Comparison of ENCODE assay signal across 12 cellular contexts in genomic region chr17:7293131-7293557, GRCh38. TPM values are rescaled to one million over a fixed set of nuclear protein-coding genes. Genes with fewer than 3 reads are reported as not detected.
DNase-seq lines count a peak whose midpoint lies in the region; ATAC-seq, FAIRE-seq and TF ChIP-seq lines count a peak whose summit lies in the region.
"Had no signal": no experiment of that assay in that cellular context is flagged by ENCODE, and none has a peak within 500 bp of the region (broad histone marks: within the 10 kb centered on the region; RNA-seq: fewer than 3 reads in every experiment).

No MANE protein-coding gene starts in this region.

- no peak for DNase-seq in CD4-positive, alpha-beta T cell
- peak; percentile 76 for DNase-seq in M059J (ENCODE audit: low read depth)
- DNase-seq in bronchial epithelial cell (ENCODE audit: low read depth): no peak
- DNase-seq in naive thymus-derived CD4-positive, alpha-beta T cell: no peak
- no peak for DNase-seq in EL
- no peak for DNase-seq in activated CD8-positive, alpha-beta memory T cell treated with anti-CD3 and anti-CD28 coated beads, Interleukin-2, amount 50 U/mL, for 4 hours
- no peak for DNase-seq in endodermal cell
- no peak for DNase-seq in HAP-1 (ENCODE audit: low spot score in 2 of 2)
- DNase-seq: NCI-H1092; stimulated activated CD4-positive, alpha-beta T cell treated with anti-CD3 and anti-CD28 coated beads, Interleukin-12 subunit alpha, Interleukin-12 subunit beta, amount 100 ng/mL, for 4 hours; stimulated activated naive B cell treated with anti-CD40 and anti-IgM and Interleukin-4, amounts not matched to agents 10 μg/mL and 1 μg/mL and 100 μg/mL, for 72 hours had no signal

- no peak overlapping the region for H3K27ac Mint-ChIP-seq in CD4-positive, alpha-beta T cell
- peak overlapping the region in 1 of 9 donors; percentile 43 for H3K27ac Mint-ChIP-seq in naive thymus-derived CD4-positive, alpha-beta T cell
- no peak overlapping the region for H3K27ac Mint-ChIP-seq in endodermal cell
- H3K27ac Mint-ChIP-seq: stimulated activated naive B cell treated with anti-CD40 and anti-IgM and Interleukin-4, amounts not matched to agents 10 μg/mL and 1 μg/mL and 100 μg/mL, for 72 hours had no signal

- H3K9ac ChIP-seq in endodermal cell (ENCODE audit: extremely low read depth, low read length, poor library complexity, severe bottlenecking): no peak overlapping the region

- no peak overlapping the region for H3K4me3 ChIP-seq in bronchial epithelial cell (ENCODE audit: low read depth, low read length)
- no peak overlapping the region for H3K4me3 ChIP-seq in naive thymus-derived CD4-positive, alpha-beta T cell (ENCODE audit: low read length)
- no peak overlapping the region for H3K4me3 ChIP-seq in endodermal cell (ENCODE audit: low read length)
- H3K4me3 ChIP-seq in HAP-1: no peak overlapping the region

- no peak overlapping the region for H3K27ac ChIP-seq in CD4-positive, alpha-beta T cell (ENCODE audit: low read depth, low read length)
- H3K27ac ChIP-seq in naive thymus-derived CD4-positive, alpha-beta T cell (ENCODE audit: low read depth, low read length): no peak overlapping the region
- H3K27ac ChIP-seq in endodermal cell (ENCODE audit: low read depth, low read length): no peak overlapping the region
- H3K27ac ChIP-seq: epithelial cell of prostate had no signal

- 97 to 98% methylated on average over 7 to 11 of the region's 11 CpGs for WGBS in endodermal cell (ENCODE audit: insufficient coverage in 1 of 2, insufficient read length in 1 of 2), 2 experiments

- TF ChIP-seq CTCF in CD4-positive, alpha-beta T cell (IDR thresholded peaks at IDR 0.05): no peak
- TF ChIP-seq CTCF in bronchial epithelial cell (IDR thresholded peaks at IDR 0.05; ENCODE audit: insufficient read depth, low read length, severe bottlenecking): no peak
- TF ChIP-seq CTCF in endodermal cell (conservative IDR thresholded peaks at IDR 0.05): no peak

- H3K9me3 Mint-ChIP-seq in CD4-positive, alpha-beta T cell: no peaks in the 10 kb centered on the region
- H3K9me3 Mint-ChIP-seq in naive thymus-derived CD4-positive, alpha-beta T cell: no peaks in the 10 kb centered on the region
- no peaks in the 10 kb centered on the region for H3K9me3 Mint-ChIP-seq in endodermal cell
- H3K9me3 Mint-ChIP-seq: stimulated activated naive B cell treated with anti-CD40 and anti-IgM and Interleukin-4, amounts not matched to agents 10 μg/mL and 1 μg/mL and 100 μg/mL, for 72 hours had no signal

- peaks cover 42% of the 10 kb centered on the region for H3K27me3 Mint-ChIP-seq in CD4-positive, alpha-beta T cell
- H3K27me3 Mint-ChIP-seq in naive thymus-derived CD4-positive, alpha-beta T cell: peaks cover 4 to 55% (median 18%) of the 10 kb centered on the region in 5 donors
- peaks cover 68% of the 10 kb centered on the region for H3K27me3 Mint-ChIP-seq in endodermal cell (ENCODE audit: insufficient read depth)

- no peaks in the 10 kb centered on the region for H3K36me3 ChIP-seq in bronchial epithelial cell (ENCODE audit: control insufficient read depth, insufficient read depth, low read length)
- no peaks in the 10 kb centered on the region for H3K36me3 ChIP-seq in naive thymus-derived CD4-positive, alpha-beta T cell (ENCODE audit: control insufficient read depth in 2 of 3, insufficient read depth in 3 of 3, low read length in 3 of 3)
- no peaks in the 10 kb centered on the region for H3K36me3 ChIP-seq in endodermal cell (ENCODE audit: control insufficient read depth, insufficient read depth, low read length)
- no peaks in the 10 kb centered on the region for H3K36me3 ChIP-seq in HAP-1 (replicated peaks)

- in situ Hi-C loops in HAP-1 (cut with MboI; ENCODE audit: low sequenced_read_pairs): no loop called here

- H3K27me3 ChIP-seq in CD4-positive, alpha-beta T cell (ENCODE audit: control insufficient read depth, insufficient read depth, low read length): peaks cover 17% of the 10 kb centered on the region
- H3K27me3 ChIP-seq in bronchial epithelial cell (ENCODE audit: control insufficient read depth, insufficient read depth, low read length) (peaks cover 3% of the 10 kb centered on the region), endodermal cell (ENCODE audit: control insufficient read depth, insufficient read depth, low read length, poor library complexity, severe bottlenecking) (peaks cover 57% of the 10 kb centered on the region), HAP-1 (ENCODE audit: low read depth) (peaks cover 6% of the 10 kb centered on the region)
- no peaks in the 10 kb centered on the region for H3K27me3 ChIP-seq in naive thymus-derived CD4-positive, alpha-beta T cell (ENCODE audit: control insufficient read depth in 2 of 2, insufficient read depth in 2 of 2, low read length in 2 of 2)

- peak overlapping the region; percentile 78 for H3K4me3 Mint-ChIP-seq in CD4-positive, alpha-beta T cell
- peak overlapping the region in 9 of 10 donors; percentile 16 to 89 (median 62) for H3K4me3 Mint-ChIP-seq in naive thymus-derived CD4-positive, alpha-beta T cell
- no peak overlapping the region for H3K4me3 Mint-ChIP-seq in endodermal cell

- intact Hi-C loops in CD4-positive, alpha-beta T cell (cut with DNase I, micrococcal nuclease): loop anchor here in 1 of 2 experiments (5.0 kb wide), 1 partner anchor 246 kb away; no protein-coding TSS in a partner anchor
- intact Hi-C loops in naive thymus-derived CD4-positive, alpha-beta T cell (cut with micrococcal nuclease): no loop called here

- CTCF ChIA-PET in CD4-positive, alpha-beta T cell (lab: Charles Lee): no interaction called here
- CTCF ChIA-PET in naive thymus-derived CD4-positive, alpha-beta T cell (lab: Charles Lee): interaction anchor here (0.6 kb wide), 1 partner anchor 369 kb away, joined by 3 read pairs; no protein-coding TSS in a partner anchor

- peaks cover 19% of the 10 kb centered on the region for H3K4me1 Mint-ChIP-seq in CD4-positive, alpha-beta T cell (ENCODE audit: low read depth)
- peaks cover 6 to 30% (median 25%) of the 10 kb centered on the region in 7 donors for H3K4me1 Mint-ChIP-seq in naive thymus-derived CD4-positive, alpha-beta T cell
- peaks cover 3% of the 10 kb centered on the region for H3K4me1 Mint-ChIP-seq in endodermal cell

- FAIRE-seq in bronchial epithelial cell (lab: Jason Lieb, UNC): peak; percentile 64

- no peak for ATAC-seq in CD4-positive, alpha-beta T cell (ENCODE audit: poor library complexity)
- no peak for ATAC-seq in naive thymus-derived CD4-positive, alpha-beta T cell
- ATAC-seq: stimulated activated naive B cell treated with anti-CD40 and anti-IgM and Interleukin-4, amounts not matched to agents 10 μg/mL and 1 μg/mL and 100 μg/mL, for 72 hours had no signal

- peaks cover 12 to 26% of the 10 kb centered on the region in 2 donors for H3K4me1 ChIP-seq in naive thymus-derived CD4-positive, alpha-beta T cell (ENCODE audit: control insufficient read depth in 2 of 2, insufficient read depth in 2 of 2, low read length in 2 of 2)
- H3K4me1 ChIP-seq in endodermal cell (ENCODE audit: control insufficient read depth, insufficient read depth, low read length) (no peaks in the 10 kb centered on the region), HAP-1 (peaks cover 14% of the 10 kb centered on the region)

- no peaks in the 10 kb centered on the region for H3K9me3 ChIP-seq in CD4-positive, alpha-beta T cell (ENCODE audit: control insufficient read depth, low read length)
- H3K9me3 ChIP-seq in naive thymus-derived CD4-positive, alpha-beta T cell (ENCODE audit: control insufficient read depth in 2 of 3, low read length in 3 of 3): no peaks in the 10 kb centered on the region
- H3K9me3 ChIP-seq in endodermal cell (ENCODE audit: control insufficient read depth, low read length) (no peaks in the 10 kb centered on the region), HAP-1 (no peaks in the 10 kb centered on the region)

- POLR2A ChIA-PET in CD4-positive, alpha-beta T cell (lab: Charles Lee): interaction anchor here (1.4 to 1.5 kb wide), 2 partner anchors 10 to 12 kb away, joined by 3 to 7 read pairs; partner anchors contain the start of gene SLC2A4
- POLR2A ChIA-PET in naive thymus-derived CD4-positive, alpha-beta T cell (lab: Charles Lee): interaction anchor here (0.8 to 2.6 kb wide), 3 partner anchors 11 to 17 kb away, joined by 3 to 17 read pairs (median 12); partner anchors contain the start of gene SLC2A4

- H3K36me3 Mint-ChIP-seq in CD4-positive, alpha-beta T cell (ENCODE audit: low read depth): no peaks in the 10 kb centered on the region
- no peaks in the 10 kb centered on the region for H3K36me3 Mint-ChIP-seq in naive thymus-derived CD4-positive, alpha-beta T cell
- no peaks in the 10 kb centered on the region for H3K36me3 Mint-ChIP-seq in endodermal cell (ENCODE audit: low read depth)
- H3K36me3 Mint-ChIP-seq: stimulated activated naive B cell treated with anti-CD40 and anti-IgM and Interleukin-4, amounts not matched to agents 10 μg/mL and 1 μg/mL and 100 μg/mL, for 72 hours had no signal

RNA-seq across cellular contexts. Expression of gene YBX2, which starts 1.3 kb away (rescaled TPM):
- total RNA-seq in CD4-positive, alpha-beta T cell: under 1 TPM in 1 of 2 experiments, not detected in 1; 0.56 TPM
- total RNA-seq in M059J (2014; rRNA removed; shearing (Covaris generic)): 0.39 and 0.79 TPM in 2 replicates
- total RNA-seq in bronchial epithelial cell: 0.26 and 1.0 TPM in 2 replicates
- total RNA-seq in naive thymus-derived CD4-positive, alpha-beta T cell: under 1 TPM in 3 of 5 experiments, not detected in 2; 0.27 to 0.64 (median 0.40) TPM
- polyA plus RNA-seq in naive thymus-derived CD4-positive, alpha-beta T cell: not detected
- total RNA-seq in endodermal cell: 10 to 100 TPM in 1 of 2 donors, 1 to 10 TPM in 1; 6.6 to 15.9 TPM
- polyA plus RNA-seq in endodermal cell (2013, experiment 1 of 2): 8.7 TPM
- 6.3 TPM for polyA plus RNA-seq in endodermal cell (2013, experiment 2 of 2)

RNA-seq across cellular contexts. Expression of gene SLC2A4, which starts 11.6 kb away (rescaled TPM):
- not detected for total RNA-seq in CD4-positive, alpha-beta T cell
- 0.44 TPM in 1 of 2 replicates, not detected in the other for total RNA-seq in M059J (2014; rRNA removed; shearing (Covaris generic))
- under 0.01 and 0.13 TPM in 2 replicates for total RNA-seq in bronchial epithelial cell
- not detected for total RNA-seq in naive thymus-derived CD4-positive, alpha-beta T cell
- not detected for polyA plus RNA-seq in naive thymus-derived CD4-positive, alpha-beta T cell
- total RNA-seq in endodermal cell: 1 to 10 TPM; 2.2 to 5.4 TPM
- 3.3 TPM for polyA plus RNA-seq in endodermal cell (2013, experiment 1 of 2)
- polyA plus RNA-seq in endodermal cell (2013, experiment 2 of 2): 2.3 TPM

RNA-seq across cellular contexts. Expression of gene EIF5A, which starts 14.3 kb away (rescaled TPM):
- 100 to 1,000 TPM; 471 to 480 TPM for total RNA-seq in CD4-positive, alpha-beta T cell
- 428 and 432 TPM in 2 replicates for total RNA-seq in M059J (2014; rRNA removed; shearing (Covaris generic))
- 653 and 709 TPM in 2 replicates for total RNA-seq in bronchial epithelial cell
- total RNA-seq in naive thymus-derived CD4-positive, alpha-beta T cell: 100 to 1,000 TPM; 237 to 666 (median 453) TPM
- polyA plus RNA-seq in naive thymus-derived CD4-positive, alpha-beta T cell: 100 to 1,000 TPM; 158 to 558 TPM
- 100 to 1,000 TPM; 488 to 556 TPM for total RNA-seq in endodermal cell
- polyA plus RNA-seq in endodermal cell (2013, experiment 1 of 2): 427 TPM
- polyA plus RNA-seq in endodermal cell (2013, experiment 2 of 2): 440 TPM

RNA-seq across cellular contexts. Expression of gene GPS2, which starts 22.0 kb away (rescaled TPM):
- total RNA-seq in CD4-positive, alpha-beta T cell: 100 to 1,000 TPM; 122 to 140 TPM
- total RNA-seq in M059J (2014; rRNA removed; shearing (Covaris generic)): 94.3 and 118 TPM in 2 replicates
- 22.4 and 35.7 TPM in 2 replicates for total RNA-seq in bronchial epithelial cell
- 100 to 1,000 TPM in 3 of 5 experiments, 10 to 100 TPM in 2; 72.6 to 145 (median 107) TPM for total RNA-seq in naive thymus-derived CD4-positive, alpha-beta T cell
- polyA plus RNA-seq in naive thymus-derived CD4-positive, alpha-beta T cell: 100 to 1,000 TPM in 1 of 2 donors, 10 to 100 TPM in 1; 80.1 to 134 TPM
- total RNA-seq in endodermal cell: 10 to 100 TPM; 43.6 to 47.2 TPM
- 67.0 TPM for polyA plus RNA-seq in endodermal cell (2013, experiment 1 of 2)
- polyA plus RNA-seq in endodermal cell (2013, experiment 2 of 2): 59.0 TPM

RNA-seq across cellular contexts. Expression of gene CLDN7, which starts 30.9 kb away (rescaled TPM):
- total RNA-seq in CD4-positive, alpha-beta T cell: 1 to 10 TPM; 1.1 to 1.2 TPM
- total RNA-seq in M059J (2014; rRNA removed; shearing (Covaris generic)): 0.10 and 2.4 TPM in 2 replicates
- 546 and 850 TPM in 2 replicates for total RNA-seq in bronchial epithelial cell
- 1 to 10 TPM in 2 of 5 experiments, under 1 TPM in 3; 0.29 to 3.8 (median 0.81) TPM for total RNA-seq in naive thymus-derived CD4-positive, alpha-beta T cell
- 1 to 10 TPM; 1.7 to 2.9 TPM for polyA plus RNA-seq in naive thymus-derived CD4-positive, alpha-beta T cell
- 100 to 1,000 TPM; 142 to 149 TPM for total RNA-seq in endodermal cell
- polyA plus RNA-seq in endodermal cell (2013, experiment 1 of 2): 12.5 TPM
- 6.7 TPM for polyA plus RNA-seq in endodermal cell (2013, experiment 2 of 2)
